16 cellular contexts compared by ENCODE assay signal in the genomic region with DNA sequence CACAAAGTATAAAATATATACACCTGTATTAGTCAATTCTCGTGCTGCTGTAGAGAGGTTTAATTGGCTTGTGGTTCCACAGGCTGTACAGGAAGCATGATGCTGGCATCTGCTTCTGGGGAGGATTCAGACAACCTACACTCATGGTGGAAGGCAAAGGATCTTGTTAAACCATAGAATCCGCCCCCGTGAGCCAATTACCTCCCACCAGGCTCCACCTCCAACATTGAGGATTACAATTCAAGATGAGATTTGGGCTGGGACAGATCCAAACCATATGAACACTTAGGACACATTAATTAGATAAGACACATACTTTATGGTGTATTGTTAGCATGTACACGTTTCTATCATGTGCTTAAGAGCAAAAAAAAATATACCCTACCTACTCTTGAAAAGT. TPM values are rescaled to one million over a fixed set of nuclear protein-coding genes. Genes with fewer than 3 reads are reported as not detected.
DNase-seq lines count a peak whose midpoint lies in the region; ATAC-seq and TF ChIP-seq lines count a peak whose summit lies in the region.
"Had no signal": no experiment of that assay in that cellular context is flagged by ENCODE, and none has a peak within 500 bp of the region (broad histone marks: within the 10 kb centered on the region; RNA-seq: fewer than 3 reads in every experiment).

No MANE protein-coding gene starts in this region.

- no peaks in the 10 kb centered on the region for H4K20me1 ChIP-seq in neural progenitor cell (ENCODE audit: low read depth)

- H3K36me3 Mint-ChIP-seq in neural progenitor cell: peaks cover 3% of the 10 kb centered on the region
- H3K36me3 Mint-ChIP-seq: CD14-positive monocyte; CD8-positive, alpha-beta memory T cell had no signal

- H3K27ac ChIP-seq in right cardiac atrium (ENCODE audit: low read length) (peak overlapping the region; percentile 75), neural progenitor cell (no peak overlapping the region)
- H3K27ac ChIP-seq: 22Rv1, HL-60 had no signal

- no peaks in the 10 kb centered on the region for H3K27me3 ChIP-seq in right cardiac atrium (ENCODE audit: control insufficient read depth, insufficient read depth)
- H3K27me3 ChIP-seq in neural progenitor cell: no peaks in the 10 kb centered on the region

- no peak overlapping the region for H3K4me3 ChIP-seq in right cardiac atrium (ENCODE audit: low read length)
- no peak overlapping the region for H3K4me3 ChIP-seq in neural progenitor cell

- peaks cover 41% of the 10 kb centered on the region for H3F3A ChIP-seq in neural progenitor cell (ENCODE audit: low read depth)

- peaks cover 16% of the 10 kb centered on the region for H3K4me1 Mint-ChIP-seq in neural progenitor cell
- H3K4me1 Mint-ChIP-seq: CD14-positive monocyte; CD8-positive, alpha-beta memory T cell had no signal

- H3K9me3 Mint-ChIP-seq in neural progenitor cell: peaks cover 4% of the 10 kb centered on the region
- H3K9me3 Mint-ChIP-seq: CD14-positive monocyte; CD8-positive, alpha-beta memory T cell had no signal

- ATAC-seq in right cardiac atrium (no peak), Right ventricle myocardium superior (ENCODE audit: poor library complexity) (no peak)
- ATAC-seq: HCT116 had no signal

- H3K4me2 ChIP-seq in neural progenitor cell: no peak overlapping the region

- H3K36me3 ChIP-seq in neural progenitor cell: no peaks in the 10 kb centered on the region

- H3K27ac Mint-ChIP-seq in neural progenitor cell: peak overlapping the region; percentile 22
- H3K27ac Mint-ChIP-seq: CD14-positive monocyte; CD8-positive, alpha-beta memory T cell had no signal

- no peak overlapping the region for H3K9ac ChIP-seq in neural progenitor cell

- WGBS in right cardiac atrium: 81% methylated on average over 4 of the region's 4 CpGs

- TF ChIP-seq CTCF in neural progenitor cell (IDR thresholded peaks at IDR 0.05): no peak

- H2AFZ ChIP-seq in neural progenitor cell (replicated peaks): no peak overlapping the region

- H3K4me3 Mint-ChIP-seq in neural progenitor cell: no peak overlapping the region
- H3K4me3 Mint-ChIP-seq: CD14-positive monocyte; CD8-positive, alpha-beta memory T cell had no signal

- H3K9me3 ChIP-seq in right cardiac atrium (ENCODE audit: control insufficient read depth, low read length) (no peaks in the 10 kb centered on the region), neural progenitor cell (ENCODE audit: low read depth) (no peaks in the 10 kb centered on the region)

- H3K79me2 ChIP-seq in neural progenitor cell (ENCODE audit: low read depth): no peaks in the 10 kb centered on the region

- peaks cover 4% of the 10 kb centered on the region for H3K27me3 Mint-ChIP-seq in neural progenitor cell (ENCODE audit: insufficient read depth, low read depth)

- H3K4me1 ChIP-seq in right cardiac atrium (ENCODE audit: control insufficient read depth, insufficient read depth, low read length) (peaks cover 12% of the 10 kb centered on the region), neural progenitor cell (peaks cover 59% of the 10 kb centered on the region)

- intact Hi-C loops in right cardiac atrium (cut with DNase I): no loop called here
- intact Hi-C loops in Right ventricle myocardium superior (cut with DNase I): no loop called here

- DNase-seq in NCI-H82 (lab: John Stamatoyannopoulos, UW) (peak; percentile 62), NCI-H82 treated with DMSO at 0.1 percent for 48 hours (lab: John Stamatoyannopoulos, UW; ENCODE audit: unreplicated experiment) (no peak), right cardiac atrium (no peak), Right ventricle myocardium superior (no peak), neural progenitor cell (ENCODE audit: low spot score) (peak; percentile 28), amniotic stem cell (lab: John Stamatoyannopoulos, UW) (no peak), NCI-H1436 (lab: John Stamatoyannopoulos, UW) (no peak)
- DNase-seq: Caco-2; CD8-positive, alpha-beta memory T cell; DMS53; GF-D8 had no signal

RNA-seq across cellular contexts. Expression of a gene that starts 22.1 kb away (rescaled TPM):
- total RNA-seq in right cardiac atrium (100 to 1,000 TPM; 578 to 776 (median 669) TPM), Right ventricle myocardium superior (819 TPM), neural progenitor cell (ENCODE audit: low replicate concordance) (13.5 and 15.7 TPM in 2 replicates)
- polyA plus RNA-seq in right cardiac atrium: 181 TPM
- total RNA-seq: A673; CD8-positive, alpha-beta memory T cell had no signal
- polyA plus RNA-seq: CD14-positive monocyte; CD8-positive, alpha-beta memory T cell had no signal

Comparison
In these comparisons a context has a peak if more than half of its experiments do, and no peak if none do; other contexts are left out.
1. DNase-seq: peak in NCI-H82 (single experiment) and neural progenitor cell (single experiment); none in NCI-H82 treated with DMSO at 0.1 percent for 48 hours (single experiment), right cardiac atrium (0 of 3), Right ventricle myocardium superior (single experiment), amniotic stem cell (single experiment) and NCI-H1436 (single experiment).
2. RNA of a gene that starts 22.1 kb away (total RNA-seq): 819 TPM in Right ventricle myocardium superior (single experiment) and 578 to 776 TPM in right cardiac atrium; 13.5 to 15.7 TPM in neural progenitor cell; every median in the first group is over 10 times any median in the second.